1 cellular context compared by ENCODE assay signal in genomic region chr1:906532-907420, GRCh38.
A peak's percentile ranks its signal among the peaks of the same experiment; 100 is the strongest.
TF ChIP-seq lines count a peak whose summit lies in the region.

No MANE protein-coding gene starts in this region.

TF ChIP-seq in K562, 482 proteins besides CTCF, POLR2A, EP300 and RAD21:
- TF ChIP-seq PCBP2 (IDR thresholded peaks at IDR 0.05; ENCODE audit: low read depth, low read length, poor library complexity, severe bottlenecking) (no peak), KLF13 (tag; IDR thresholded peaks at IDR 0.05; ENCODE audit: borderline replicate concordance, low read depth) (no peak), NRF1 (conservative IDR thresholded peaks at IDR 0.05 in 1 of 2, IDR thresholded peaks at IDR 0.05 in 1 of 2) (peak; percentile 41 to 52; a peak in 2 of 4 replicates), MTA1 (IDR thresholded peaks at IDR 0.05; ENCODE audit: borderline replicate concordance) (no peak), ZNF282 (CRISPR knock-in tag; IDR thresholded peaks at IDR 0.05) (0 out of 2 replicates have a peak, but pooled peaks have one; percentile 1), ZNF143 (CRISPR knock-in tag; IDR thresholded peaks at IDR 0.05) (peak; percentile 45; the same call in 1 of the 2 replicates), NR1H2 (CRISPR knock-in tag; IDR thresholded peaks at IDR 0.05) (no peak), PKNOX1 (IDR thresholded peaks at IDR 0.05) (0 out of 2 replicates have a peak, but pooled peaks have one; percentile 19), ZFP36 (IDR thresholded peaks at IDR 0.05; ENCODE audit: low read depth, low read length, partially characterized antibody) (no peak), SMAD4 (CRISPR knock-in tag; conservative IDR thresholded peaks at IDR 0.05) (0 out of 2 replicates have a peak, but pooled peaks have one; percentile 14), SPI1 (IDR thresholded peaks at IDR 0.05; ENCODE audit: borderline replicate concordance, low read depth, low read length) (peak; percentile 64), FOXP1 (CRISPR knock-in tag; IDR thresholded peaks at IDR 0.05) (0 out of 2 replicates have a peak, but pooled peaks have one; percentile 42), UBTF (IDR thresholded peaks at IDR 0.05; ENCODE audit: borderline replicate concordance in 1 of 2, low read depth in 2 of 2, low read length in 2 of 2) (0 out of 4 replicates have a peak, but pooled peaks of 1 of the 2 experiments have one; percentile 50), ARID4B (CRISPR knock-in tag; IDR thresholded peaks at IDR 0.05) (peak; percentile 69; the same call in 1 of the 2 replicates), ZNF212 (CRISPR knock-in tag; IDR thresholded peaks at IDR 0.05) (no peak), POLR3G (IDR thresholded peaks at IDR 0.05; ENCODE audit: extremely low read depth, insufficient read length, insufficient replicate concordance) (no peak), MAX (CRISPR knock-in tag; IDR thresholded peaks at IDR 0.05) (peak; percentile 92), RBFOX2 (IDR thresholded peaks at IDR 0.05; ENCODE audit: low read depth, low read length) (0 out of 2 replicates have a peak, but pooled peaks have one; percentile 17), RB1 (IDR thresholded peaks at IDR 0.05; ENCODE audit: low read depth) (no peak), ZKSCAN1 (IDR thresholded peaks at IDR 0.05; ENCODE audit: low read depth, low read length) (0 out of 2 replicates have a peak, but pooled peaks have one; percentile 41), SRSF9 (IDR thresholded peaks at IDR 0.05; ENCODE audit: borderline replicate concordance, low read depth, low read length) (no peak), ZFP91 (CRISPR knock-in tag; IDR thresholded peaks at IDR 0.05) (peak; percentile 93), EGR1 (conservative IDR thresholded peaks at IDR 0.05) (0 out of 2 replicates have a peak, but pooled peaks have one; percentile 30), TEAD1 (CRISPR knock-in tag; IDR thresholded peaks at IDR 0.05) (0 out of 4 replicates have a peak, but pooled peaks of 1 of the 2 experiments have one; percentile 64), TFAP4 (CRISPR knock-in tag; IDR thresholded peaks at IDR 0.05; ENCODE audit: borderline replicate concordance) (0 out of 2 replicates have a peak, but pooled peaks have one; percentile 50), FOXA3 (CRISPR knock-in tag; conservative IDR thresholded peaks at IDR 0.05 in 1 of 2, IDR thresholded peaks at IDR 0.05 in 1 of 2) (peak in 1 of 2 experiments; percentile 70; a peak in 1 of 4 replicates), NFE2 (IDR thresholded peaks at IDR 0.05; ENCODE audit: low read depth) (0 out of 2 replicates have a peak, but pooled peaks have one; percentile 11), ZNF449 (CRISPR knock-in tag; IDR thresholded peaks at IDR 0.05) (no peak), STAT5A (IDR thresholded peaks at IDR 0.05; ENCODE audit: borderline replicate concordance, low read length) (no peak)
